ENCODE assay signal across 8 cellular contexts in the genomic region with DNA sequence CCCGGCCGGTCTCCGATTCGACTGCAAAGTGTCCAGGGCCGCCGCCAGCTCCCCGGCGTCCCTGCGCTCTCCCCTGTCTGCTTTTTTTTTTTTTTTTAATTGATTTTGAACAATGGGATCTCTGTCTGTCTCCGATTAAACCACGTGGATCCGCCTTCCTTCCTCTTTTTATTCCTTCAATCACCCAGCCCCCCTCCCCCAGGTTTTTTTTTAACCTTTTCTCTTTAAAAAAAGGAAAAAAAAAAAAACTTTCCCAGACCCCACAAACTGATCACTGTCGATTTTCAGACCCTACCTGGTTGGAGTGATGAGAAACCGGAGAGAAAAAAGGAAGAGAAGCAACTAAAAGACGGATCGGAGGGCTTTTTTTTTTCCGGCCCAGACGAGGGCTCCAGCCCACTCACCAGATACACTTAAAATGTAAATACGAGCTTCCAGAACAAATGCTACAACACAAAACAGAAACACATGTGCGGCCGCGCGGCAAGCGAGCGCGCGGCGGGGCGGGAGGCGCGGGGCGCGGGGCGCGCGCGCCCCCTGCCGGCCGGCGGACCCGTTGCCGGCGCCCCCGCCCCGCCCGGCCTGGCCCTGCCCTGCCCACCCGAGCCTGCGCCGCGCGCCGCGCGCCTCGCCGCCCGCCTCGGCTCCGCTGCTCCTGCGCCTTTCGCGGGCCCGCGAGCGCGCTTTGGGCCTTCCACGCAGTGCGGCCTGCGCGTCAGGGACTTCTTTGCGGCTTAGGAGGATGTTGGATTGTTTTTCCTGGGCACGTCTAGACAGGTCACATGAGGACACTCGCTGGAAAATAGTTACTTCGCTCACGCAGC. TPM values are rescaled to one million over a fixed set of nuclear protein-coding genes. Genes with fewer than 3 reads are reported as not detected.
DNase-seq lines count a peak whose midpoint lies in the region; ATAC-seq and TF ChIP-seq lines count a peak whose summit lies in the region.

A gene (minus strand): TSS at position 428 of the 824 bp plus-strand sequence. CDS start 1,163 bp downstream, outside the sequence.

- ATAC-seq in GM21390 (IDR thresholded peaks at IDR 0.05; ENCODE audit: unreplicated experiment) = peak; percentile 47

- H3K4me3 ChIP-seq in suprapubic skin = peak within 1 kb of the TSS; percentile 84

- H3K36me3 ChIP-seq in suprapubic skin = peaks cover 7% of the 10 kb centered on the region

- H3K4me1 Mint-ChIP-seq in activated naive CD4-positive, alpha-beta T cell treated with anti-CD3 and anti-CD28 coated beads for 36 hours (ENCODE audit: low read depth) = peaks cover 44% of the 10 kb centered on the region

- no peak for TF ChIP-seq POLR2A in suprapubic skin (IDR thresholded peaks at IDR 0.05)

- no peaks in the 10 kb centered on the region for H3K9me3 ChIP-seq in suprapubic skin

- CTCF ChIA-PET in activated naive CD4-positive, alpha-beta T cell treated with anti-CD3 and anti-CD28 coated beads for 36 hours (lab: Charles Lee) = interaction anchor here (0.6 to 1.0 kb wide), 7 partner anchors 13 to 1897 kb away, joined by 3 to 6 read pairs (median 4); no protein-coding TSS in a partner anchor

- no peaks in the 10 kb centered on the region for H3K27me3 ChIP-seq in suprapubic skin

- H3K4me1 ChIP-seq in suprapubic skin = peaks cover 60% of the 10 kb centered on the region

- TF ChIP-seq CTCF in suprapubic skin (IDR thresholded peaks at IDR 0.05) = no peak

- 1% methylated on average over 43 of the region's 75 CpGs for WGBS in suprapubic skin

- TF ChIP-seq EP300 in suprapubic skin (IDR thresholded peaks at IDR 0.05) = no peak

- intact Hi-C loops in activated naive CD4-positive, alpha-beta T cell treated with anti-CD3 and anti-CD28 coated beads for 36 hours (cut with micrococcal nuclease) = loop anchor here (2.0 to 5.0 kb wide), 3 partner anchors 19 to 1518 kb away; a partner anchor contains a TSS

- H3K4me3 Mint-ChIP-seq in activated naive CD4-positive, alpha-beta T cell treated with anti-CD3 and anti-CD28 coated beads for 36 hours = peak within 1 kb of the TSS; percentile 94

- H3K27ac Mint-ChIP-seq in activated naive CD4-positive, alpha-beta T cell treated with anti-CD3 and anti-CD28 coated beads for 36 hours = peak within 1 kb of the TSS; percentile 97

- H3K27ac ChIP-seq in suprapubic skin = peak within 1 kb of the TSS; percentile 93

- DNase-seq in COLO829 (ENCODE audit: low spot score) (peak; percentile 88), LHCN-M2 (ENCODE audit: low read depth) (peak; percentile 73), SHP77 treated with DMSO at 0.1 percent for 48 hours (lab: John Stamatoyannopoulos, UW) (peak; percentile 67), germinal center (ENCODE audit: low spot score) (peak; percentile 91), nucleus accumbens (lab: John Stamatoyannopoulos, UW) (peak in 48 of 56 donors; percentile 11 to 79 (median 52)), suprapubic skin (ENCODE audit: low spot score in 2 of 2) (no peak)
- peak; percentile 67 for DNase-seq in activated naive CD4-positive, alpha-beta T cell treated with anti-CD3 and anti-CD28 coated beads for 36 hours

- no peaks in the 10 kb centered on the region for H3K27me3 Mint-ChIP-seq in activated naive CD4-positive, alpha-beta T cell treated with anti-CD3 and anti-CD28 coated beads for 36 hours (ENCODE audit: low read depth)

- peaks cover 29% of the 10 kb centered on the region for H3K36me3 Mint-ChIP-seq in activated naive CD4-positive, alpha-beta T cell treated with anti-CD3 and anti-CD28 coated beads for 36 hours (ENCODE audit: low read depth)

- no peaks in the 10 kb centered on the region for H3K9me3 Mint-ChIP-seq in activated naive CD4-positive, alpha-beta T cell treated with anti-CD3 and anti-CD28 coated beads for 36 hours

RNA-seq across cellular contexts. Expression of the gene that starts here (rescaled TPM):
- 35.3 and 38.4 TPM in 2 replicates for total RNA-seq in LHCN-M2 (2014; rRNA removed)
- polyA plus RNA-seq in LHCN-M2 (2012) = 38.2 TPM
- 100 to 1,000 TPM; 130 to 132 TPM for total RNA-seq in activated naive CD4-positive, alpha-beta T cell treated with anti-CD3 and anti-CD28 coated beads for 36 hours
- 10 to 100 TPM; 68.7 to 86.3 (median 74.5) TPM for total RNA-seq in suprapubic skin

Comparison
In these comparisons a context has a peak if more than half of its experiments do, and no peak if none do; other contexts are left out.
1. DNase-seq: peak in COLO829 (single experiment), LHCN-M2 (single experiment), SHP77 treated with DMSO at 0.1 percent for 48 hours (single experiment), activated naive CD4-positive, alpha-beta T cell treated with anti-CD3 and anti-CD28 coated beads for 36 hours (single experiment), germinal center (single experiment) and nucleus accumbens (48 of 56); none in suprapubic skin (0 of 2).